13 cellular contexts compared by ENCODE assay signal in genomic region chr2:68677837-68678236, GRCh38. TPM values are rescaled to one million over a fixed set of nuclear protein-coding genes. Genes with fewer than 3 reads are reported as not detected.
"Had no signal": no experiment of that assay in that cellular context is flagged by ENCODE, and none has a peak within 500 bp of the region (broad histone marks: within the 10 kb centered on the region; RNA-seq: fewer than 3 reads in every experiment).

No MANE protein-coding gene starts in this region.

RNA-seq across cellular contexts. Expression of gene PROKR1, which starts 34.5 kb away (rescaled TPM):
- total RNA-seq: activated naive CD4-positive, alpha-beta T cell treated with anti-CD3 and anti-CD28 coated beads for 36 hours; activated naive CD4-positive, alpha-beta T cell treated with anti-CD3 and anti-CD28 coated beads, Interleukin-2, amount 50 U/mL, for 72 hours; activated naive CD8-positive, alpha-beta T cell treated with anti-CD3 and anti-CD28 coated beads, Interleukin-2, amount 10 ng/mL, durations not matched to agents 7 days and 5 days; activated T-cell treated with anti-CD3 and anti-CD28 coated beads, Interleukin-2, amount 50 U/mL, for 72 hours; activated T-helper 1 cell treated with anti-CD3 and anti-CD28 coated beads, Interleukin-12 subunit alpha, Interleukin-12 subunit beta, Interleukin-2, Interleukin-4 antibody, amounts not matched to agents 30 ng/mL and 10 ng/mL and 1 ng/mL, durations not matched to agents 14 hours and 24 hours and 36 hours; activated T-helper 17 cell treated with anti-CD3 and anti-CD28 coated beads, Interleukin-2, amount 50 U/mL, for 72 hours; activated T-helper 2 cell treated with anti-CD3 and anti-CD28 coated beads, Interferon-gamma antibody, Interleukin-2, Interleukin-4, amounts not matched to agents 10 μg/mL and 5 μg/mL and 100 μg/mL, durations not matched to agents 14 hours and 24 hours and 36 hours; aorta; ascending aorta; body of pancreas; bronchial epithelial cell; chondrocyte had no signal
- polyA plus RNA-seq: aorta, cardiac muscle cell had no signal
